28 cellular contexts compared by ENCODE assay signal in genomic region chr9:95413793-95414192, GRCh38.
"Had no signal": no experiment of that assay in that cellular context is flagged by ENCODE, and none has a peak within 500 bp of the region (broad histone marks: within the 10 kb centered on the region; RNA-seq: fewer than 3 reads in every experiment).

No MANE protein-coding gene starts in this region.

- DNase-seq: activated CD4-positive, alpha-beta memory T cell treated with anti-CD3 and anti-CD28 coated beads for 36 hours; activated CD4-positive, alpha-beta T cell treated with anti-CD3 and anti-CD28 coated beads for 36 hours; activated CD4-positive, alpha-beta T cell treated with anti-CD3 and anti-CD28 coated beads, Interleukin-2, amount 50 U/mL, for 1 hour; activated CD8-positive, alpha-beta memory T cell treated with anti-CD3 and anti-CD28 coated beads for 24 hours; activated CD8-positive, alpha-beta memory T cell treated with anti-CD3 and anti-CD28 coated beads, Interleukin-2, amount 10 ng/mL, durations not matched to agents 7 days and 5 days; activated CD8-positive, alpha-beta memory T cell treated with anti-CD3 and anti-CD28 coated beads, Interleukin-2, amount 50 U/mL, for 48 hours; activated effector memory CD4-positive, alpha-beta T cell treated with Interleukin-2 at 50 U/mL for 16 hours; activated naive CD4-positive, alpha-beta T cell; activated naive CD4-positive, alpha-beta T cell treated with anti-CD3 and anti-CD28 coated beads, Interleukin-2, amount 50 U/mL, for 16 hours; activated naive CD8-positive, alpha-beta T cell treated with anti-CD3 and anti-CD28 coated beads for 36 hours; activated T-cell treated with anti-CD3 and anti-CD28 coated beads, Interleukin-2, amount 50 U/mL, for 48 hours; amniotic stem cell; aorta; brain microvascular endothelial cell; central memory CD4-positive, alpha-beta T cell; colonic mucosa; MM.1S; MV-4-11; NCI-H1092; NCI-H1694 treated with DMSO at 0.1 percent for 48 hours; NCI-H2029; NCI-H345; NCI-H524 treated with DMSO at 0.1 percent for 48 hours; OCI-M1; Right ventricle myocardium superior; SJCRH30 had no signal

- H3K4me3 ChIP-seq: colonic mucosa, SJCRH30, SK-N-MC had no signal

- ATAC-seq: activated CD4-positive, alpha-beta T cell treated with anti-CD3 and anti-CD28 coated beads for 36 hours; activated CD4-positive, CD25-positive, alpha-beta regulatory T cell treated with anti-CD3 and anti-CD28 coated beads, Interleukin-2, amount 50 U/mL, for 24 hours; activated CD8-positive, alpha-beta memory T cell treated with anti-CD3 and anti-CD28 coated beads, Interleukin-2, amount 10 ng/mL, durations not matched to agents 7 days and 5 days had no signal
